1 cellular context compared by ENCODE assay signal in genomic region chr9:113349434-113350337, GRCh38.
TF ChIP-seq lines count a peak whose summit lies in the region.

Gene BSPRY (plus strand): TSS chr9:113349541. CDS start chr9:113349580, 39 bp downstream.

TF ChIP-seq in H1, 55 proteins besides CTCF, POLR2A, EP300 and RAD21 (continued from another document):
- TF ChIP-seq KDM5A (IDR thresholded peaks at IDR 0.05; ENCODE audit: low read length) (no peak), TAF1 (IDR thresholded peaks at IDR 0.05; ENCODE audit: low read depth, low read length) (peak; percentile 65), FOSL1 (IDR thresholded peaks at IDR 0.05; ENCODE audit: insufficient read depth, low read depth, low read length) (no peak), SIRT6 (IDR thresholded peaks at IDR 0.05; ENCODE audit: low read length) (no peak), MAX (IDR thresholded peaks at IDR 0.05) (peak; percentile 40; the same call in 1 of the 2 replicates), YY1 (IDR thresholded peaks at IDR 0.05; ENCODE audit: low read depth, low read length) (peak; percentile 47; the same call in 1 of the 2 replicates), JUND (IDR thresholded peaks at IDR 0.05; ENCODE audit: low read length) (peak; percentile 56; the same call in 1 of the 2 replicates), CREB1 (IDR thresholded peaks at IDR 0.05) (no peak), MAFK (IDR thresholded peaks at IDR 0.05; ENCODE audit: low read depth, low read length) (no peak), SIN3A (conservative IDR thresholded peaks at IDR 0.05 in 1 of 2, IDR thresholded peaks at IDR 0.05 in 1 of 2; ENCODE audit: low read depth in 1 of 2, low read length in 2 of 2) (0 out of 4 replicates have a peak, but pooled peaks of 1 of the 2 experiments have one; percentile 29), EZH2 (IDR thresholded peaks at IDR 0.05; ENCODE audit: low read depth, low read length, severe bottlenecking) (peak; percentile 13)
